ENCODE assay signal across 1 cellular context in genomic region chr2:44167311-44167907, GRCh38.
TF ChIP-seq lines count a peak whose summit lies in the region.

No MANE protein-coding gene starts in this region.

TF ChIP-seq in GM23338, 12 proteins besides CTCF, POLR2A, EP300 and RAD21 (continued from another document):
- no peak for TF ChIP-seq ZNF462 (CRISPR knock-in tag; IDR thresholded peaks at IDR 0.05)
- TF ChIP-seq EZH2phosphoT487 (IDR thresholded peaks at IDR 0.05; ENCODE audit: unreplicated experiment): no peak
- no peak for TF ChIP-seq ZNF114 (CRISPR knock-in tag; IDR thresholded peaks at IDR 0.05)
